31 cellular contexts compared by ENCODE assay signal in genomic region chr9:105502276-105502675, GRCh38.
"Had no signal": no experiment of that assay in that cellular context is flagged by ENCODE, and none has a peak within 500 bp of the region (broad histone marks: within the 10 kb centered on the region; RNA-seq: fewer than 3 reads in every experiment).

No MANE protein-coding gene starts in this region.

- H3K4me3 Mint-ChIP-seq: activated CD4-positive, alpha-beta memory T cell treated with anti-CD3 and anti-CD28 coated beads, Interleukin-2, amount 10 ng/mL, durations not matched to agents 7 days and 5 days; activated CD4-positive, alpha-beta T cell treated with anti-CD3 and anti-CD28 coated beads, Interleukin-2, amount 10 ng/mL, durations not matched to agents 7 days and 5 days; activated naive CD4-positive, alpha-beta T cell treated with anti-CD3 and anti-CD28 coated beads for 36 hours; activated naive CD8-positive, alpha-beta T cell treated with anti-CD3 and anti-CD28 coated beads for 36 hours; activated T-helper 17 cell treated with anti-CD3 and anti-CD28 coated beads, Interleukin-2, amount 50 U/mL, for 72 hours had no signal

- H3K4me1 ChIP-seq: breast epithelium, Peyer's patch, SJCRH30 had no signal

- H3K9me3 ChIP-seq: breast epithelium, MG63, Peyer's patch, SJCRH30, SK-N-SH had no signal

- H3K4me1 Mint-ChIP-seq: activated T-helper 17 cell treated with anti-CD3 and anti-CD28 coated beads, Interleukin-2, amount 50 U/mL, for 72 hours had no signal

- H3K4me2 ChIP-seq: SK-N-SH had no signal

- ATAC-seq: activated T-helper 17 cell treated with anti-CD3 and anti-CD28 coated beads, Interleukin-2, amount 50 U/mL, for 72 hours had no signal

- H3K36me3 Mint-ChIP-seq: activated naive CD8-positive, alpha-beta T cell treated with anti-CD3 and anti-CD28 coated beads for 36 hours had no signal

- DNase-seq: activated CD4-positive, alpha-beta memory T cell treated with anti-CD3 and anti-CD28 coated beads, Interleukin-2, amount 10 ng/mL, durations not matched to agents 7 days and 5 days; activated CD4-positive, alpha-beta T cell treated with anti-CD3 and anti-CD28 coated beads, Interleukin-2, amount 10 ng/mL, durations not matched to agents 7 days and 5 days; activated CD4-positive, CD25-positive, alpha-beta regulatory T cell; activated gamma-delta T cell; activated naive CD4-positive, alpha-beta T cell treated with anti-CD3 and anti-CD28 coated beads for 36 hours; activated naive CD8-positive, alpha-beta T cell treated with anti-CD3 and anti-CD28 coated beads for 36 hours; activated T-cell treated with anti-CD3 and anti-CD28 coated beads for 4 hours; activated T-cell treated with anti-CD3 and anti-CD28 coated beads, Interleukin-2, amount 50 U/mL, for 48 hours; anterior cingulate cortex; caudate nucleus; MG63; MV-4-11; NCI-H1092 treated with DMSO at 0.1 percent for 48 hours; NCI-H1417 treated with DMSO at 0.1 percent for 48 hours; NCI-H1694; NCI-H2029; NCI-H2107; NCI-H2171 treated with DMSO at 0.1 percent for 48 hours; NCI-H226; NCI-H526; NCI-H774; NK-92 treated with Interleukin-12 subunit alpha and Interleukin-12 subunit beta, amount 100 ng/mL, for 24 hours; Peyer's patch; Right ventricle myocardium superior; SJCRH30; SK-N-SH; T-helper 1 cell had no signal

- H3K27ac Mint-ChIP-seq: activated CD4-positive, alpha-beta memory T cell treated with anti-CD3 and anti-CD28 coated beads, Interleukin-2, amount 10 ng/mL, durations not matched to agents 7 days and 5 days; activated CD4-positive, alpha-beta T cell treated with anti-CD3 and anti-CD28 coated beads, Interleukin-2, amount 10 ng/mL, durations not matched to agents 7 days and 5 days; activated naive CD4-positive, alpha-beta T cell treated with anti-CD3 and anti-CD28 coated beads for 36 hours; activated naive CD8-positive, alpha-beta T cell treated with anti-CD3 and anti-CD28 coated beads for 36 hours; activated T-helper 17 cell treated with anti-CD3 and anti-CD28 coated beads, Interleukin-2, amount 50 U/mL, for 72 hours had no signal

- H3K9ac ChIP-seq: SK-N-SH had no signal

- H3K27me3 ChIP-seq: breast epithelium, MG63, Peyer's patch, SJCRH30 had no signal

- H3K27ac ChIP-seq: breast epithelium, Peyer's patch, RWPE1, SJCRH30, VCaP had no signal

- H3K9me3 Mint-ChIP-seq: activated CD4-positive, alpha-beta memory T cell treated with anti-CD3 and anti-CD28 coated beads, Interleukin-2, amount 10 ng/mL, durations not matched to agents 7 days and 5 days; activated CD4-positive, alpha-beta T cell treated with anti-CD3 and anti-CD28 coated beads, Interleukin-2, amount 10 ng/mL, durations not matched to agents 7 days and 5 days; activated naive CD4-positive, alpha-beta T cell treated with anti-CD3 and anti-CD28 coated beads for 36 hours; activated naive CD8-positive, alpha-beta T cell treated with anti-CD3 and anti-CD28 coated beads for 36 hours; activated T-helper 17 cell treated with anti-CD3 and anti-CD28 coated beads, Interleukin-2, amount 50 U/mL, for 72 hours had no signal

- H3K27me3 Mint-ChIP-seq: activated CD4-positive, alpha-beta memory T cell treated with anti-CD3 and anti-CD28 coated beads, Interleukin-2, amount 10 ng/mL, durations not matched to agents 7 days and 5 days; activated CD4-positive, alpha-beta T cell treated with anti-CD3 and anti-CD28 coated beads, Interleukin-2, amount 10 ng/mL, durations not matched to agents 7 days and 5 days; activated naive CD8-positive, alpha-beta T cell treated with anti-CD3 and anti-CD28 coated beads for 36 hours; activated T-helper 17 cell treated with anti-CD3 and anti-CD28 coated beads, Interleukin-2, amount 50 U/mL, for 72 hours had no signal

- H3K4me3 ChIP-seq: breast epithelium, MG63, Peyer's patch, SJCRH30 had no signal

- H3K36me3 ChIP-seq: breast epithelium, MG63, Peyer's patch had no signal
